ENCODE assay signal across 19 cellular contexts in genomic region chr9:21121595-21122251, GRCh38. TPM values are rescaled to one million over a fixed set of nuclear protein-coding genes. Genes with fewer than 3 reads are reported as not detected.
DNase-seq lines count a peak whose midpoint lies in the region; ATAC-seq and TF ChIP-seq lines count a peak whose summit lies in the region.
"Had no signal": no experiment of that assay in that cellular context is flagged by ENCODE, and none has a peak within 500 bp of the region (broad histone marks: within the 10 kb centered on the region; RNA-seq: fewer than 3 reads in every experiment).

No MANE protein-coding gene starts in this region.

- DNase-seq in activated CD4-positive, alpha-beta memory T cell treated with anti-CD3 and anti-CD28 coated beads for 36 hours, result peak; percentile 9
- DNase-seq in activated CD4-positive, alpha-beta memory T cell treated with anti-CD3 and anti-CD28 coated beads, Interleukin-2, amount 10 ng/mL, durations not matched to agents 7 days and 5 days, result no peak
- no peak for DNase-seq in stimulated activated naive CD8-positive, alpha-beta T cell treated with anti-CD3 and anti-CD28 coated beads, Interleukin-15, Interleukin-2, amounts not matched to agents 100 U/mL and 50 U/mL, for 24 hours
- DNase-seq in lower lobe of right lung (no peak), KG1 (lab: John Stamatoyannopoulos, UW) (no peak)
- DNase-seq in naive thymus-derived CD4-positive, alpha-beta T cell, result no peak
- DNase-seq: 8988T; activated effector memory CD4-positive, alpha-beta T cell treated with anti-CD3 and anti-CD28 coated beads, Interleukin-2, amount 50 U/mL, for 16 hours; COR-L47; midbrain; NCI-H1048; SK-N-SH; stimulated activated CD4-positive, alpha-beta T cell treated with anti-CD3 and anti-CD28 coated beads, Interleukin-2, amount 100 ng/mL, for 24 hours had no signal

- ATAC-seq in GM21576 (IDR thresholded peaks at IDR 0.05; ENCODE audit: unreplicated experiment) (peak; percentile 99), HG03135 (IDR thresholded peaks at IDR 0.05; ENCODE audit: unreplicated experiment) (peak; percentile 93), lower lobe of right lung (no peak)
- peak; percentile 62 for ATAC-seq in stimulated activated naive CD8-positive, alpha-beta T cell treated with anti-CD3 and anti-CD28 coated beads, Interleukin-15, Interleukin-2, amounts not matched to agents 100 U/mL and 50 U/mL, for 24 hours
- ATAC-seq in naive thymus-derived CD4-positive, alpha-beta T cell, result no peak

- no peaks in the 10 kb centered on the region for H3K27me3 ChIP-seq in lower lobe of right lung (ENCODE audit: low read depth)
- H3K27me3 ChIP-seq in naive thymus-derived CD4-positive, alpha-beta T cell (ENCODE audit: control insufficient read depth in 2 of 2, insufficient read depth in 2 of 2, low read length in 2 of 2), result no peaks in the 10 kb centered on the region

- H3K4me3 Mint-ChIP-seq in activated CD4-positive, alpha-beta memory T cell treated with anti-CD3 and anti-CD28 coated beads for 36 hours, result no peak overlapping the region
- H3K4me3 Mint-ChIP-seq in activated CD4-positive, alpha-beta memory T cell treated with anti-CD3 and anti-CD28 coated beads, Interleukin-2, amount 10 ng/mL, durations not matched to agents 7 days and 5 days, result no peak overlapping the region
- no peak overlapping the region for H3K4me3 Mint-ChIP-seq in naive thymus-derived CD4-positive, alpha-beta T cell
- H3K4me3 Mint-ChIP-seq: central memory CD8-positive, alpha-beta T cell; stimulated activated naive CD8-positive, alpha-beta T cell treated with anti-CD3 and anti-CD28 coated beads, Interleukin-15, Interleukin-2, amounts not matched to agents 100 ng/mL and 50 ng/mL, for 24 hours had no signal

- CTCF ChIA-PET in activated CD4-positive, alpha-beta memory T cell treated with anti-CD3 and anti-CD28 coated beads for 36 hours (lab: Charles Lee), result interaction anchor here (1.6 kb wide), 1 partner anchor 11 kb away, joined by 4 read pairs; no protein-coding TSS in a partner anchor
- CTCF ChIA-PET in activated CD4-positive, alpha-beta memory T cell treated with anti-CD3 and anti-CD28 coated beads, Interleukin-2, amount 10 ng/mL, durations not matched to agents 7 days and 5 days (lab: Charles Lee), result no interaction called here
- CTCF ChIA-PET in naive thymus-derived CD4-positive, alpha-beta T cell (lab: Charles Lee), result no interaction called here

- no peak for TF ChIP-seq CTCF in lower lobe of right lung (IDR thresholded peaks at IDR 0.05)

- no peak overlapping the region for H3K27ac Mint-ChIP-seq in activated CD4-positive, alpha-beta memory T cell treated with anti-CD3 and anti-CD28 coated beads for 36 hours
- no peak overlapping the region for H3K27ac Mint-ChIP-seq in activated CD4-positive, alpha-beta memory T cell treated with anti-CD3 and anti-CD28 coated beads, Interleukin-2, amount 10 ng/mL, durations not matched to agents 7 days and 5 days
- H3K27ac Mint-ChIP-seq in naive thymus-derived CD4-positive, alpha-beta T cell, result no peak overlapping the region
- H3K27ac Mint-ChIP-seq: progenitor cell of endocrine pancreas had no signal

- H3K4me1 Mint-ChIP-seq in activated CD4-positive, alpha-beta memory T cell treated with anti-CD3 and anti-CD28 coated beads for 36 hours (ENCODE audit: low read depth), result no peaks in the 10 kb centered on the region
- H3K4me1 Mint-ChIP-seq in activated CD4-positive, alpha-beta memory T cell treated with anti-CD3 and anti-CD28 coated beads, Interleukin-2, amount 10 ng/mL, durations not matched to agents 7 days and 5 days, result no peaks in the 10 kb centered on the region
- H3K4me1 Mint-ChIP-seq in naive thymus-derived CD4-positive, alpha-beta T cell, result peaks cover 0 to 4% (median 0%) of the 10 kb centered on the region in 7 donors
- H3K4me1 Mint-ChIP-seq: central memory CD8-positive, alpha-beta T cell had no signal

- H3K27me3 Mint-ChIP-seq in activated CD4-positive, alpha-beta memory T cell treated with anti-CD3 and anti-CD28 coated beads for 36 hours, result peaks cover 7% of the 10 kb centered on the region
- peaks cover 25% of the 10 kb centered on the region for H3K27me3 Mint-ChIP-seq in activated CD4-positive, alpha-beta memory T cell treated with anti-CD3 and anti-CD28 coated beads, Interleukin-2, amount 10 ng/mL, durations not matched to agents 7 days and 5 days
- peaks cover 7 to 52% (median 20%) of the 10 kb centered on the region in 5 donors for H3K27me3 Mint-ChIP-seq in naive thymus-derived CD4-positive, alpha-beta T cell

- H3K36me3 ChIP-seq in lower lobe of right lung, result no peaks in the 10 kb centered on the region
- H3K36me3 ChIP-seq in naive thymus-derived CD4-positive, alpha-beta T cell (ENCODE audit: control insufficient read depth in 2 of 3, insufficient read depth in 3 of 3, low read length in 3 of 3), result no peaks in the 10 kb centered on the region

- H3K9me3 Mint-ChIP-seq in activated CD4-positive, alpha-beta memory T cell treated with anti-CD3 and anti-CD28 coated beads for 36 hours, result no peaks in the 10 kb centered on the region
- peaks cover 6% of the 10 kb centered on the region for H3K9me3 Mint-ChIP-seq in activated CD4-positive, alpha-beta memory T cell treated with anti-CD3 and anti-CD28 coated beads, Interleukin-2, amount 10 ng/mL, durations not matched to agents 7 days and 5 days
- peaks cover 0 to 4% (median 0%) of the 10 kb centered on the region in 11 donors for H3K9me3 Mint-ChIP-seq in naive thymus-derived CD4-positive, alpha-beta T cell
- H3K9me3 Mint-ChIP-seq: central memory CD8-positive, alpha-beta T cell had no signal

- intact Hi-C loops in activated CD4-positive, alpha-beta memory T cell treated with anti-CD3 and anti-CD28 coated beads for 36 hours (cut with micrococcal nuclease), result no loop called here
- intact Hi-C loops in lower lobe of right lung (cut with DNase I), result no loop called here
- intact Hi-C loops in naive thymus-derived CD4-positive, alpha-beta T cell (cut with micrococcal nuclease), result no loop called here

- no peaks in the 10 kb centered on the region for H3K36me3 Mint-ChIP-seq in activated CD4-positive, alpha-beta memory T cell treated with anti-CD3 and anti-CD28 coated beads for 36 hours
- peaks cover 5% of the 10 kb centered on the region for H3K36me3 Mint-ChIP-seq in activated CD4-positive, alpha-beta memory T cell treated with anti-CD3 and anti-CD28 coated beads, Interleukin-2, amount 10 ng/mL, durations not matched to agents 7 days and 5 days (ENCODE audit: low read depth)
- H3K36me3 Mint-ChIP-seq in naive thymus-derived CD4-positive, alpha-beta T cell, result peaks cover 0 to 7% (median 0%) of the 10 kb centered on the region in 5 donors

- POLR2A ChIA-PET in activated CD4-positive, alpha-beta memory T cell treated with anti-CD3 and anti-CD28 coated beads for 36 hours (lab: Charles Lee), result no interaction called here
- POLR2A ChIA-PET in activated CD4-positive, alpha-beta memory T cell treated with anti-CD3 and anti-CD28 coated beads, Interleukin-2, amount 10 ng/mL, durations not matched to agents 7 days and 5 days (lab: Charles Lee), result no interaction called here
- POLR2A ChIA-PET in naive thymus-derived CD4-positive, alpha-beta T cell (lab: Charles Lee), result no interaction called here

- H3K9me3 ChIP-seq in lower lobe of right lung, result no peaks in the 10 kb centered on the region
- no peaks in the 10 kb centered on the region for H3K9me3 ChIP-seq in naive thymus-derived CD4-positive, alpha-beta T cell (ENCODE audit: control insufficient read depth in 2 of 3, low read length in 3 of 3)
- H3K9me3 ChIP-seq: SK-N-SH had no signal

- H3K4me1 ChIP-seq in lower lobe of right lung, result no peaks in the 10 kb centered on the region
- no peaks in the 10 kb centered on the region for H3K4me1 ChIP-seq in naive thymus-derived CD4-positive, alpha-beta T cell (ENCODE audit: control insufficient read depth in 2 of 2, insufficient read depth in 2 of 2, low read length in 2 of 2)

- H3K27ac ChIP-seq in lower lobe of right lung, result no peak overlapping the region
- H3K27ac ChIP-seq in naive thymus-derived CD4-positive, alpha-beta T cell (ENCODE audit: low read depth, low read length), result no peak overlapping the region

- no peak overlapping the region for H3K4me3 ChIP-seq in lower lobe of right lung
- no peak overlapping the region for H3K4me3 ChIP-seq in naive thymus-derived CD4-positive, alpha-beta T cell (ENCODE audit: low read length)

RNA-seq across cellular contexts. Expression of gene IFNW1, which starts 19.9 kb away (rescaled TPM):
- total RNA-seq in activated CD4-positive, alpha-beta memory T cell treated with anti-CD3 and anti-CD28 coated beads for 36 hours, result not detected
- not detected for total RNA-seq in activated CD4-positive, alpha-beta memory T cell treated with anti-CD3 and anti-CD28 coated beads, Interleukin-2, amount 10 ng/mL, durations not matched to agents 7 days and 5 days
- not detected for total RNA-seq in lower lobe of right lung
- total RNA-seq in naive thymus-derived CD4-positive, alpha-beta T cell, result not detected
- not detected for polyA plus RNA-seq in naive thymus-derived CD4-positive, alpha-beta T cell
- total RNA-seq: progenitor cell of endocrine pancreas had no signal
- polyA plus RNA-seq: esophagus, SK-N-SH had no signal

RNA-seq across cellular contexts. Expression of gene IFNB1, which starts 44.0 kb away (rescaled TPM):
- 1 to 10 TPM in 1 of 2 experiments, under 1 TPM in 1; 0.26 to 1.7 TPM for total RNA-seq in activated CD4-positive, alpha-beta memory T cell treated with anti-CD3 and anti-CD28 coated beads for 36 hours
- total RNA-seq in activated CD4-positive, alpha-beta memory T cell treated with anti-CD3 and anti-CD28 coated beads, Interleukin-2, amount 10 ng/mL, durations not matched to agents 7 days and 5 days, result under 1 TPM; 0.35 to 0.68 TPM
- not detected for total RNA-seq in lower lobe of right lung
- total RNA-seq in naive thymus-derived CD4-positive, alpha-beta T cell, result not detected
- not detected for polyA plus RNA-seq in naive thymus-derived CD4-positive, alpha-beta T cell
- total RNA-seq: progenitor cell of endocrine pancreas had no signal
- polyA plus RNA-seq: esophagus, SK-N-SH had no signal

RNA-seq across cellular contexts. Expression of gene IFNA21, which starts 44.7 kb away (rescaled TPM):
- not detected for total RNA-seq in activated CD4-positive, alpha-beta memory T cell treated with anti-CD3 and anti-CD28 coated beads for 36 hours
- total RNA-seq in activated CD4-positive, alpha-beta memory T cell treated with anti-CD3 and anti-CD28 coated beads, Interleukin-2, amount 10 ng/mL, durations not matched to agents 7 days and 5 days, result not detected
- not detected for total RNA-seq in lower lobe of right lung
- not detected for total RNA-seq in naive thymus-derived CD4-positive, alpha-beta T cell
- polyA plus RNA-seq in naive thymus-derived CD4-positive, alpha-beta T cell, result not detected
- total RNA-seq: progenitor cell of endocrine pancreas had no signal
- polyA plus RNA-seq: esophagus, SK-N-SH had no signal

Comparison
In these comparisons a context has a peak if more than half of its experiments do, and no peak if none do; other contexts are left out.
1. ATAC-seq: peak in GM21576 (single experiment), HG03135 (single experiment) and stimulated activated naive CD8-positive, alpha-beta T cell treated with anti-CD3 and anti-CD28 coated beads, Interleukin-15, Interleukin-2, amounts not matched to agents 100 U/mL and 50 U/mL, for 24 hours (single experiment); none in lower lobe of right lung (0 of 2) and naive thymus-derived CD4-positive, alpha-beta T cell (single experiment).